Comparison of ENCODE assay signal across 8 cellular contexts in the genomic region with DNA sequence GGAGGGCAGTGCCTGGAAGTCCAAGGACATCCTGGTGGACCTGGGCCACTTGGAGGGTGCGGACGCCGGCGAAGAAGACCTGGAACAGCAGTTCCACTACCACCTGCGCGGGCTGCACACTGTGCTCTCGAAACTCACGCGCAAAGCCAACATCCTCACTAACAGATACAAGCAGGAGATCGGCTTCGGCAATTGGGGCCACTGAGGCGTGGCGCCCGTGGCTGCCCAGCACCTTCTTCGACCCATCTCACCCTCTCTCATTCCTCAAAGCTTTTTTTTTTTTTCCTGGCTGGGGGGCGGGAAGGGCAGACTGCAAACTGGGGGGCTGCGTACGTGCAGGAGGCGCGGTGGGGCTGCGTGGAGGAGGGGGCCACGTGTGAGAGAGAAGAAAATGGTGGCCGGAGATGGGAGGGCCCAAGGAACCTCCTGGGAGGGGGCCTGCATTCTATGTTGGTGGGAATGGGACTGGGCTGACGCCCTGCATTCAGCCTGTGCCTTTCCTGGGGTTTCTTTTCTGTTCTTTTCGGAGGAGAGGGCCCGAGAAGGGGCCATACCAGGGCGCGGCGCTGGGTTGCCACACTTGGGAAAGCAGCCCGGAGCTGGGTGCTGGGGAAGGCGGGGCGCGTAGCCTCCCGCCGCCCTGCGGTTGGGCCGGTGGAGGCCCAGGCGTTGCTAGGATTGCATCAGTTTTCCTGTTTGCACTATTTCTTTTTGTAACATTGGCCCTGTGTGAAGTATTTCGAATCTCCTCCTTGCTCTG. TPM values are rescaled to one million over a fixed set of nuclear protein-coding genes. Genes with fewer than 3 reads are reported as not detected.
A peak's percentile ranks its signal among the peaks of the same experiment; 100 is the strongest.
DNase-seq lines count a peak whose midpoint lies in the region; ATAC-seq and TF ChIP-seq lines count a peak whose summit lies in the region.

No MANE protein-coding gene starts in this region.

- CTCF ChIA-PET in activated CD8-positive, alpha-beta T cell treated with anti-CD3 and anti-CD28 coated beads for 36 hours (lab: Charles Lee), result no interaction called here

- peak overlapping the region; percentile 93 for H4K91ac ChIP-seq in mesenchymal stem cell (ENCODE audit: low read length)

- H3K4me3 Mint-ChIP-seq in CD14-positive monocyte, result peak overlapping the region; percentile 88 to 93
- peak overlapping the region; percentile 97 for H3K4me3 Mint-ChIP-seq in activated CD8-positive, alpha-beta T cell treated with anti-CD3 and anti-CD28 coated beads for 36 hours

- no peak for TF ChIP-seq CTCF in CD14-positive monocyte (IDR thresholded peaks at IDR 0.05)
- no peak for TF ChIP-seq CTCF in activated CD8-positive, alpha-beta T cell treated with anti-CD3 and anti-CD28 coated beads for 36 hours (IDR thresholded peaks at IDR 0.05)

- H4K20me1 ChIP-seq in Karpas-422 (ENCODE audit: insufficient read depth, low read depth, low read length), result no peaks in the 10 kb centered on the region

- peak overlapping the region; percentile 44 for H2BK5ac ChIP-seq in mesenchymal stem cell (ENCODE audit: low read depth, low read length, poor library complexity, severe bottlenecking)

- no peak overlapping the region for H3K14ac ChIP-seq in mesenchymal stem cell (ENCODE audit: low read length in 2 of 2)

- peak overlapping the region; percentile 88 to 98 (median 96) for H3K27ac Mint-ChIP-seq in CD14-positive monocyte
- peak overlapping the region; percentile 98 for H3K27ac Mint-ChIP-seq in activated CD8-positive, alpha-beta T cell treated with anti-CD3 and anti-CD28 coated beads for 36 hours

- H3K4me1 Mint-ChIP-seq in CD14-positive monocyte, result peaks cover 37% of the 10 kb centered on the region
- peaks cover 19% of the 10 kb centered on the region for H3K4me1 Mint-ChIP-seq in activated CD8-positive, alpha-beta T cell treated with anti-CD3 and anti-CD28 coated beads for 36 hours (ENCODE audit: low read depth)

- no peak overlapping the region for H2AK5ac ChIP-seq in mesenchymal stem cell (ENCODE audit: low read length, severe bottlenecking)

- H3K36me3 Mint-ChIP-seq in CD14-positive monocyte, result peaks cover 0 to 4% of the 10 kb centered on the region in 2 donors
- peaks cover 54% of the 10 kb centered on the region for H3K36me3 Mint-ChIP-seq in activated CD8-positive, alpha-beta T cell treated with anti-CD3 and anti-CD28 coated beads for 36 hours (ENCODE audit: low read depth)

- H3K27me3 Mint-ChIP-seq in CD14-positive monocyte (ENCODE audit: low read depth in 3 of 3), result peaks cover 0 to 15% (median 0%) of the 10 kb centered on the region in 3 donors
- no peaks in the 10 kb centered on the region for H3K27me3 Mint-ChIP-seq in activated CD8-positive, alpha-beta T cell treated with anti-CD3 and anti-CD28 coated beads for 36 hours

- peaks cover 22% of the 10 kb centered on the region for H3K4me1 ChIP-seq in HAP-1
- H3K4me1 ChIP-seq in mesenchymal stem cell (ENCODE audit: control insufficient read depth, insufficient read depth, low read depth, low read length), result peaks cover 8% of the 10 kb centered on the region
- H3K4me1 ChIP-seq in Karpas-422 (ENCODE audit: low read length), result no peaks in the 10 kb centered on the region

- H3K79me2 ChIP-seq in Karpas-422 (ENCODE audit: low read length), result no peaks in the 10 kb centered on the region

- no peaks in the 10 kb centered on the region for H3K79me1 ChIP-seq in mesenchymal stem cell (replicated peaks; ENCODE audit: low read length, poor library complexity, severe bottlenecking)

- in situ Hi-C loops in HAP-1 (cut with MboI; ENCODE audit: low sequenced_read_pairs), result no loop called here

- POLR2A ChIA-PET in activated CD8-positive, alpha-beta T cell treated with anti-CD3 and anti-CD28 coated beads for 36 hours (lab: Charles Lee), result interaction anchor here (0.5 to 2.9 kb wide), 3 partner anchors 11 to 1008 kb away, joined by 3 to 18 read pairs (median 3); no protein-coding TSS in a partner anchor

- H3K4me3 ChIP-seq in HAP-1, result peak overlapping the region; percentile 91
- H3K4me3 ChIP-seq in mesenchymal stem cell (ENCODE audit: insufficient read depth in 1 of 2, low read depth in 1 of 2, low read length in 2 of 2), result peak overlapping the region; percentile 77 to 90
- H3K4me3 ChIP-seq in Karpas-422 (ENCODE audit: low read length), result no peak overlapping the region

- H3K18ac ChIP-seq in mesenchymal stem cell (ENCODE audit: low read depth in 1 of 2, low read length in 2 of 2), result peak overlapping the region; percentile 98

- DNase-seq in CD14-positive monocyte (ENCODE audit: low spot score) (peak; percentile 66), HAP-1 (ENCODE audit: low spot score in 2 of 2) (peak; percentile 51 to 70), NCI-H2227 treated with DMSO at 0.1 percent for 48 hours (lab: John Stamatoyannopoulos, UW) (peak; percentile 68), mesenchymal stem cell (peak; percentile 85), Karpas-422 (no peak)
- peak; percentile 71 for DNase-seq in activated CD8-positive, alpha-beta T cell treated with anti-CD3 and anti-CD28 coated beads for 36 hours
- DNase-seq in effector CD8-positive, alpha-beta T cell (lab: John Stamatoyannopoulos, UW), result peak; percentile 20
- DNase-seq in stimulated activated CD8-positive, alpha-beta memory T cell treated with anti-CD3 and anti-CD28 coated beads, Interleukin-12 subunit alpha, Interleukin-12 subunit beta, amount 100 ng/mL, for 4 hours (ENCODE audit: low read depth), result peak; percentile 36

- peak overlapping the region; percentile 11 to 42 for H2BK12ac ChIP-seq in mesenchymal stem cell (ENCODE audit: low read length in 2 of 2)

- intact Hi-C loops in CD14-positive monocyte (cut with micrococcal nuclease), result loop anchor here (10.0 kb wide), 2 partner anchors 59 to 179 kb away; no protein-coding TSS in a partner anchor
- intact Hi-C loops in activated CD8-positive, alpha-beta T cell treated with anti-CD3 and anti-CD28 coated beads for 36 hours (cut with micrococcal nuclease), result no loop called here

- H3K36me3 ChIP-seq in HAP-1 (replicated peaks) (peaks cover 36% of the 10 kb centered on the region), mesenchymal stem cell (ENCODE audit: control insufficient read depth in 1 of 2, insufficient read depth in 2 of 2, low read depth in 1 of 2, low read length in 2 of 2) (peaks cover 0 to 9% of the 10 kb centered on the region in 2 experiments), Karpas-422 (ENCODE audit: insufficient read depth, low read length) (no peaks in the 10 kb centered on the region)

- peak overlapping the region; percentile 69 for H3K4me2 ChIP-seq in mesenchymal stem cell (ENCODE audit: low read length, poor library complexity, severe bottlenecking)
- H3K4me2 ChIP-seq in Karpas-422 (ENCODE audit: low read depth, low read length, poor library complexity, severe bottlenecking), result no peak overlapping the region

- no peak overlapping the region for H2AFZ ChIP-seq in mesenchymal stem cell (ENCODE audit: low read depth, low read length)
- no peak overlapping the region for H2AFZ ChIP-seq in Karpas-422 (ENCODE audit: low read length)

- H2BK15ac ChIP-seq in mesenchymal stem cell (ENCODE audit: low read depth, poor library complexity, severe bottlenecking), result peak overlapping the region; percentile 28

- ATAC-seq in activated CD8-positive, alpha-beta T cell treated with anti-CD3 and anti-CD28 coated beads for 36 hours, result peak; percentile 13

- H3K9ac ChIP-seq in mesenchymal stem cell (ENCODE audit: low read length), result peak overlapping the region; percentile 98
- H3K9ac ChIP-seq in Karpas-422 (ENCODE audit: low read length), result no peak overlapping the region

- peak overlapping the region; percentile 74 for H3K27ac ChIP-seq in mesenchymal stem cell (ENCODE audit: low read length, poor library complexity, severe bottlenecking)
- H3K27ac ChIP-seq in Karpas-422 (ENCODE audit: low read length), result no peak overlapping the region

- H3K9me2 ChIP-seq in Karpas-422 (replicated peaks; ENCODE audit: insufficient read depth, low read length), result no peaks in the 10 kb centered on the region

- H3K23ac ChIP-seq in mesenchymal stem cell (ENCODE audit: low read length in 2 of 2), result peak overlapping the region in 1 of 2 experiments; percentile 23

- H3K4ac ChIP-seq in mesenchymal stem cell (ENCODE audit: low read depth in 1 of 2, low read length in 2 of 2), result peak overlapping the region; percentile 46 to 86

- H3K9me3 ChIP-seq in HAP-1 (no peaks in the 10 kb centered on the region), mesenchymal stem cell (ENCODE audit: control insufficient read depth, low read length) (no peaks in the 10 kb centered on the region), Karpas-422 (ENCODE audit: low read length) (no peaks in the 10 kb centered on the region)

- H3K27me3 ChIP-seq in HAP-1 (ENCODE audit: low read depth), result no peaks in the 10 kb centered on the region
- peaks cover 0 to 4% of the 10 kb centered on the region in 2 experiments for H3K27me3 ChIP-seq in mesenchymal stem cell (ENCODE audit: control insufficient read depth in 1 of 2, insufficient read depth in 1 of 2, low read length in 2 of 2)
- H3K27me3 ChIP-seq in Karpas-422 (ENCODE audit: low read length), result no peaks in the 10 kb centered on the region; the same call in 1 of the 2 replicates

- peak overlapping the region; percentile 93 for H4K8ac ChIP-seq in mesenchymal stem cell (ENCODE audit: low read length)

- peaks cover 0 to 29% (median 3%) of the 10 kb centered on the region in 7 donors for H3K9me3 Mint-ChIP-seq in CD14-positive monocyte
- no peaks in the 10 kb centered on the region for H3K9me3 Mint-ChIP-seq in activated CD8-positive, alpha-beta T cell treated with anti-CD3 and anti-CD28 coated beads for 36 hours

- WGBS in mesenchymal stem cell, result 1% methylated on average over 7 of the region's 39 CpGs

- H2BK120ac ChIP-seq in mesenchymal stem cell (ENCODE audit: low read depth, low read length), result peak overlapping the region; percentile 61

RNA-seq across cellular contexts. Expression of a gene that starts 4.2 kb away (rescaled TPM):
- polyA plus RNA-seq in CD14-positive monocyte, result 10 to 100 TPM; 48.4 to 55.5 TPM
- 10 to 100 TPM; 74.6 to 79.4 TPM for total RNA-seq in activated CD8-positive, alpha-beta T cell treated with anti-CD3 and anti-CD28 coated beads for 36 hours
- polyA plus RNA-seq in mesenchymal stem cell (2013, experiment 1 of 2), result 39.9 TPM
- polyA plus RNA-seq in mesenchymal stem cell (2013, experiment 2 of 2), result 41.8 TPM
- not detected in 2 replicates for total RNA-seq in Karpas-422 (2014; rRNA removed; shearing (Covaris generic); ENCODE audit: low replicate concordance)

Comparison
In these comparisons a context has a peak if more than half of its experiments do, and no peak if none do; other contexts are left out.
1. RNA of a gene that starts 4.2 kb away (total RNA-seq): 74.6 to 79.4 TPM in activated CD8-positive, alpha-beta T cell treated with anti-CD3 and anti-CD28 coated beads for 36 hours; not detected in Karpas-422; every median in the first group is over 10 times any median in the second.